ENCODE assay signal across 32 cellular contexts in the genomic region with DNA sequence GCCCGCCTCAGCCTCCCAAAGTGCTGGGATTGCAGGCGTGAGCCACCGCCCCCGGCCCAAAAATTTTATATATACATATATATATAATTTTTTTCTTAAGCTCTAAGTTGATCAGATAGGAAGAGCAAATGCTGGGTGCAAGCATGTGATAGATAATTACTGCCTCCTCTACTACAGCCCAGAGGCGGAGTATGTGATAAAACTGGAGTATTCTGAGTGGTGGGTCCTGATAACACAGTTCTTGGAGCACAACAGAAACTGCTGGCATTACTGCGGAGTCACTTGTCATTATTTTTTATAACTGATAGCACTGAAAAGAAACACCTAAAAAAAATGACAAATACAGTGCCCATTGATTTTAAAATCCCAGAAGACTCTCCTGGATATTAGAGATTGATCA.
"Had no signal": no experiment of that assay in that cellular context is flagged by ENCODE, and none has a peak within 500 bp of the region (broad histone marks: within the 10 kb centered on the region; RNA-seq: fewer than 3 reads in every experiment).

No MANE protein-coding gene starts in this region.

- DNase-seq: activated effector memory CD4-positive, alpha-beta T cell treated with anti-CD3 and anti-CD28 coated beads, Interleukin-2, amount 50 U/mL, for 16 hours; activated effector memory CD4-positive, alpha-beta T cell treated with Interleukin-2 at 50 U/mL for 16 hours; activated gamma-delta T cell; activated gamma-delta T cell treated with Interleukin-2 at 50 U/mL for 16 hours; activated naive CD4-positive, alpha-beta T cell; activated naive CD4-positive, alpha-beta T cell treated with anti-CD3 and anti-CD28 coated beads for 36 hours; activated naive CD4-positive, alpha-beta T cell treated with anti-CD3 and anti-CD28 coated beads, Interleukin-2, amount 10 ng/mL, durations not matched to agents 7 days and 5 days; activated naive CD4-positive, alpha-beta T cell treated with anti-CD3 and anti-CD28 coated beads, Interleukin-2, amount 50 U/mL, for 16 hours; activated naive CD4-positive, alpha-beta T cell treated with Interleukin-2 at 50 U/mL for 16 hours; activated naive CD8-positive, alpha-beta T cell treated with anti-CD3 and anti-CD28 coated beads for 36 hours; activated naive CD8-positive, alpha-beta T cell treated with anti-CD3 and anti-CD28 coated beads, Interleukin-2, amount 10 ng/mL, durations not matched to agents 7 days and 5 days; activated naive CD8-positive, alpha-beta T cell treated with anti-CD3 and anti-CD28 coated beads, Interleukin-2, amount 50 U/mL, for 24 hours; activated T-cell treated with anti-CD3 and anti-CD28 coated beads, Interleukin-2, amount 50 U/mL, for 4 hours; activated T-cell treated with anti-CD3 and anti-CD28 coated beads, Interleukin-2, amount 50 U/mL, for 48 hours; activated T-cell treated with anti-CD3 and anti-CD28 coated beads, Interleukin-2, amount 50 U/mL, for 72 hours; adrenal gland; amniotic stem cell; amygdala; anterior cingulate cortex; aorta; body of pancreas; brain microvascular endothelial cell; caudate nucleus; central memory CD4-positive, alpha-beta T cell; cerebellar nuclear complex had no signal

- H3K4me1 ChIP-seq: adrenal gland, ascending aorta, body of pancreas, breast epithelium had no signal

- H3K27me3 ChIP-seq: adrenal gland, ascending aorta, body of pancreas, brain microvascular endothelial cell, breast epithelium, cardiac muscle cell had no signal

- H3K36me3 ChIP-seq: adrenal gland, ascending aorta, brain microvascular endothelial cell, breast epithelium, cardiac muscle cell had no signal

- H3K9me3 ChIP-seq: adrenal gland, body of pancreas, breast epithelium had no signal

- H3K27ac ChIP-seq: adrenal gland, ascending aorta, body of pancreas, brain microvascular endothelial cell, breast epithelium, cardiac muscle cell had no signal

- FAIRE-seq: astrocyte, bronchial epithelial cell had no signal

- H3K4me3 ChIP-seq: adrenal gland, ascending aorta, body of pancreas, breast epithelium, cardiac muscle cell had no signal

- ATAC-seq: activated naive CD4-positive, alpha-beta T cell treated with anti-CD3 and anti-CD28 coated beads, Interleukin-2, amount 50 U/mL, for 72 hours; activated naive CD8-positive, alpha-beta T cell treated with anti-CD3 and anti-CD28 coated beads, Interleukin-2, amount 50 U/mL, for 24 hours; activated T-cell treated with anti-CD3 and anti-CD28 coated beads, Interleukin-2, amount 50 U/mL, for 4 hours; activated T-cell treated with anti-CD3 and anti-CD28 coated beads, Interleukin-2, amount 50 U/mL, for 72 hours; activated T-helper 17 cell treated with anti-CD3 and anti-CD28 coated beads, Interleukin-2, amount 50 U/mL, for 72 hours; body of pancreas had no signal
